In the genomic region with DNA sequence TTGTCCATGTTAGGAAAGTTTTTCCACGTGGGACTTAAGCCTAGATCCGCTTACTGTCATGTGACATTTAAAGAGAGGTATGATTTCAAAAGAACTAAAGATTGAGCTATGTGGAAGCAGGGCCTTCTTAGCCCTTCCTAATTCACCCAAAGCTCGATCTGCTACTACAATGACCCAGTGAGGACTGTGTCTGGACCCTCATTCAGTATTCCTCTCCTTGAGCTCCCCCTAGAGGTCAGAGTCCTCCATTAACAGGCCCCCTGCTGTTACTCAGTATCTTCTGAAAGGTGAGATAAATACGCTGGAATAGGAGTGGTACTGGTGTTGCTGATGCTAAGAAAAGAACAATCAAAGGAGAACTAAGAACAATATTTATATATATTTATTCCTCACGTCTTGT, we compare ENCODE assay signal across 8 cellular contexts.
A peak's percentile ranks its signal among the peaks of the same experiment; 100 is the strongest.
DNase-seq lines count a peak whose midpoint lies in the region; ATAC-seq and TF ChIP-seq lines count a peak whose summit lies in the region.

No MANE protein-coding gene starts in this region.

- H3K4me3 ChIP-seq in right atrium auricular region, result no peak overlapping the region

- DNase-seq in COLO829 (ENCODE audit: low spot score) (peak; percentile 58), NCI-H1694 (lab: John Stamatoyannopoulos, UW) (peak; percentile 31), right atrium auricular region (ENCODE audit: low spot score) (peak; percentile 72), NCI-H345 treated with DMSO at 0.1 percent for 48 hours (lab: John Stamatoyannopoulos, UW; ENCODE audit: unreplicated experiment) (no peak)
- peak; percentile 13 for DNase-seq in activated naive CD4-positive, alpha-beta T cell treated with anti-CD3 and anti-CD28 coated beads, Interleukin-2, amount 50 U/mL, for 16 hours
- peak; percentile 25 to 34 for DNase-seq in stimulated activated CD4-positive, alpha-beta T cell treated with anti-CD3 and anti-CD28 coated beads, Interleukin-2, amount 100 ng/mL, for 24 hours

- TF ChIP-seq CTCF in right atrium auricular region (IDR thresholded peaks at IDR 0.05), result peak; percentile 57 to 80

- no peaks in the 10 kb centered on the region for H3K36me3 ChIP-seq in right atrium auricular region

- ATAC-seq in GM18861 (IDR thresholded peaks at IDR 0.05; ENCODE audit: unreplicated experiment) (peak; percentile 92), HG02943 (IDR thresholded peaks at IDR 0.05; ENCODE audit: low read depth, unreplicated experiment) (peak; percentile 86)

- H3K9me3 ChIP-seq in right atrium auricular region, result no peaks in the 10 kb centered on the region

- H3K27me3 ChIP-seq in right atrium auricular region, result no peaks in the 10 kb centered on the region

- no peak overlapping the region for H3K27ac ChIP-seq in right atrium auricular region

- H3K4me1 ChIP-seq in right atrium auricular region, result peaks cover 0 to 8% of the 10 kb centered on the region in 2 donors
